ENCODE assay signal across 12 cellular contexts in genomic region chr5:68246802-68247201, GRCh38. TPM values are rescaled to one million over a fixed set of nuclear protein-coding genes. Genes with fewer than 3 reads are reported as not detected.
DNase-seq lines count a peak whose midpoint lies in the region; ATAC-seq and TF ChIP-seq lines count a peak whose summit lies in the region.
"Had no signal": no experiment of that assay in that cellular context is flagged by ENCODE, and none has a peak within 500 bp of the region (broad histone marks: within the 10 kb centered on the region; RNA-seq: fewer than 3 reads in every experiment).

No MANE protein-coding gene starts in this region.

- peak; percentile 42 for ATAC-seq in CD8-positive, alpha-beta T cell
- ATAC-seq in GM23338 (peak; percentile 54), T-helper 17 cell (peak; percentile 35), GM18907 (IDR thresholded peaks at IDR 0.05; ENCODE audit: unreplicated experiment) (no peak), GM18502 (IDR thresholded peaks at IDR 0.05; ENCODE audit: poor library complexity, unreplicated experiment) (no peak)
- ATAC-seq in naive thymus-derived CD4-positive, alpha-beta T cell: no peak
- ATAC-seq in activated CD8-positive, alpha-beta memory T cell treated with anti-CD3 and anti-CD28 coated beads, Interleukin-2, amount 10 ng/mL, durations not matched to agents 7 days and 5 days: no peak

- intact Hi-C loops in CD8-positive, alpha-beta T cell (cut with DNase I, micrococcal nuclease): no loop called here
- intact Hi-C loops in naive thymus-derived CD4-positive, alpha-beta T cell (cut with micrococcal nuclease): loop anchor here in 1 of 2 donors (1.0 kb wide), 3 partner anchors 8 to 1001 kb away; no protein-coding TSS in a partner anchor

- no peaks in the 10 kb centered on the region for H3K9me2 ChIP-seq in GM23338 (ENCODE audit: insufficient read depth)

- peak overlapping the region; percentile 7 for H3K27ac Mint-ChIP-seq in CD8-positive, alpha-beta T cell
- H3K27ac Mint-ChIP-seq in GM23338 (no peak overlapping the region), T-helper 17 cell (peak overlapping the region; percentile 94)
- peak overlapping the region in 7 of 9 donors; percentile 18 to 67 (median 65) for H3K27ac Mint-ChIP-seq in naive thymus-derived CD4-positive, alpha-beta T cell
- no peak overlapping the region for H3K27ac Mint-ChIP-seq in activated CD8-positive, alpha-beta memory T cell treated with anti-CD3 and anti-CD28 coated beads, Interleukin-2, amount 10 ng/mL, durations not matched to agents 7 days and 5 days
- H3K27ac Mint-ChIP-seq: activated naive CD4-positive, alpha-beta T cell treated with anti-CD3 and anti-CD28 coated beads for 36 hours had no signal

- H3K4me1 ChIP-seq in CD8-positive, alpha-beta T cell (ENCODE audit: insufficient read depth, low read length): peaks cover 65% of the 10 kb centered on the region
- H3K4me1 ChIP-seq in GM23338 (ENCODE audit: insufficient read depth) (peaks cover 30% of the 10 kb centered on the region), right atrium auricular region (peaks cover 0 to 76% of the 10 kb centered on the region in 2 donors)
- peaks cover 36 to 59% of the 10 kb centered on the region in 2 donors for H3K4me1 ChIP-seq in naive thymus-derived CD4-positive, alpha-beta T cell (ENCODE audit: control insufficient read depth in 2 of 2, insufficient read depth in 2 of 2, low read length in 2 of 2)

- H3K36me3 Mint-ChIP-seq in CD8-positive, alpha-beta T cell: peaks cover 7% of the 10 kb centered on the region
- no peaks in the 10 kb centered on the region for H3K36me3 Mint-ChIP-seq in GM23338 (ENCODE audit: low read depth)
- H3K36me3 Mint-ChIP-seq in T-helper 17 cell (ENCODE audit: low read depth): no peaks in the 10 kb centered on the region
- peaks cover 0 to 26% (median 0%) of the 10 kb centered on the region in 5 donors for H3K36me3 Mint-ChIP-seq in naive thymus-derived CD4-positive, alpha-beta T cell
- H3K36me3 Mint-ChIP-seq in activated CD8-positive, alpha-beta memory T cell treated with anti-CD3 and anti-CD28 coated beads, Interleukin-2, amount 10 ng/mL, durations not matched to agents 7 days and 5 days: peaks cover 27% of the 10 kb centered on the region

- H4K20me1 ChIP-seq in GM23338 (replicated peaks; ENCODE audit: insufficient read depth): no peaks in the 10 kb centered on the region

- H2AFZ ChIP-seq in GM23338: no peak overlapping the region

- no peaks in the 10 kb centered on the region for H3K9me3 ChIP-seq in CD8-positive, alpha-beta T cell (ENCODE audit: low read length)
- H3K9me3 ChIP-seq in T-helper 17 cell (ENCODE audit: control insufficient read depth, low read length, poor library complexity, severe bottlenecking) (no peaks in the 10 kb centered on the region), right atrium auricular region (no peaks in the 10 kb centered on the region)
- H3K9me3 ChIP-seq in naive thymus-derived CD4-positive, alpha-beta T cell (ENCODE audit: control insufficient read depth in 2 of 3, low read length in 3 of 3): no peaks in the 10 kb centered on the region
- H3K9me3 ChIP-seq: esophagus squamous epithelium had no signal

- no peak overlapping the region for H3K4me3 ChIP-seq in CD8-positive, alpha-beta T cell (ENCODE audit: low read depth, low read length)
- H3K4me3 ChIP-seq in GM23338 (no peak overlapping the region), right atrium auricular region (no peak overlapping the region)
- no peak overlapping the region for H3K4me3 ChIP-seq in naive thymus-derived CD4-positive, alpha-beta T cell (ENCODE audit: low read length)
- H3K4me3 ChIP-seq: esophagus squamous epithelium had no signal

- H3K4me2 ChIP-seq in GM23338: no peak overlapping the region

- H3K27me3 ChIP-seq in CD8-positive, alpha-beta T cell (ENCODE audit: insufficient read depth, low read length): no peaks in the 10 kb centered on the region
- H3K27me3 ChIP-seq in GM23338 (ENCODE audit: insufficient read depth) (no peaks in the 10 kb centered on the region), right atrium auricular region (no peaks in the 10 kb centered on the region)
- H3K27me3 ChIP-seq in naive thymus-derived CD4-positive, alpha-beta T cell (ENCODE audit: control insufficient read depth in 2 of 2, insufficient read depth in 2 of 2, low read length in 2 of 2): no peaks in the 10 kb centered on the region
- H3K27me3 ChIP-seq: esophagus squamous epithelium had no signal

- no peaks in the 10 kb centered on the region for H3K9me3 Mint-ChIP-seq in CD8-positive, alpha-beta T cell
- no peaks in the 10 kb centered on the region for H3K9me3 Mint-ChIP-seq in GM23338
- no peaks in the 10 kb centered on the region for H3K9me3 Mint-ChIP-seq in naive thymus-derived CD4-positive, alpha-beta T cell
- H3K9me3 Mint-ChIP-seq in activated CD8-positive, alpha-beta memory T cell treated with anti-CD3 and anti-CD28 coated beads, Interleukin-2, amount 10 ng/mL, durations not matched to agents 7 days and 5 days (ENCODE audit: low read depth): no peaks in the 10 kb centered on the region
- H3K9me3 Mint-ChIP-seq: activated naive CD4-positive, alpha-beta T cell treated with anti-CD3 and anti-CD28 coated beads for 36 hours; immature natural killer cell had no signal

- no peaks in the 10 kb centered on the region for H3K27me3 Mint-ChIP-seq in CD8-positive, alpha-beta T cell (ENCODE audit: low read depth)
- H3K27me3 Mint-ChIP-seq in GM23338 (ENCODE audit: insufficient read depth, low read depth, poor library complexity): peaks cover 5% of the 10 kb centered on the region
- no peaks in the 10 kb centered on the region for H3K27me3 Mint-ChIP-seq in T-helper 17 cell
- no peaks in the 10 kb centered on the region for H3K27me3 Mint-ChIP-seq in naive thymus-derived CD4-positive, alpha-beta T cell
- no peaks in the 10 kb centered on the region for H3K27me3 Mint-ChIP-seq in activated CD8-positive, alpha-beta memory T cell treated with anti-CD3 and anti-CD28 coated beads, Interleukin-2, amount 10 ng/mL, durations not matched to agents 7 days and 5 days

- no peaks in the 10 kb centered on the region; the same call in 1 of the 2 replicates for H3K79me2 ChIP-seq in GM23338 (replicated peaks; ENCODE audit: insufficient read depth)

- H3F3A ChIP-seq in GM23338 (replicated peaks; ENCODE audit: low read depth): no peaks in the 10 kb centered on the region

- H3K27ac ChIP-seq in CD8-positive, alpha-beta T cell (ENCODE audit: low read depth, low read length): no peak overlapping the region
- H3K27ac ChIP-seq in GM23338 (ENCODE audit: low read depth): no peak overlapping the region
- no peak overlapping the region for H3K27ac ChIP-seq in naive thymus-derived CD4-positive, alpha-beta T cell (ENCODE audit: low read depth, low read length)
- no peak overlapping the region for H3K27ac ChIP-seq in right atrium auricular region
- H3K27ac ChIP-seq: esophagus squamous epithelium had no signal

- POLR2A ChIA-PET in CD8-positive, alpha-beta T cell (lab: Charles Lee): interaction anchor here (1.0 to 2.0 kb wide), 2 partner anchors 11 to 30 kb away, joined by 4 to 5 read pairs; no protein-coding TSS in a partner anchor
- POLR2A ChIA-PET in naive thymus-derived CD4-positive, alpha-beta T cell (lab: Charles Lee): interaction anchor here (0.6 to 0.9 kb wide), 6 partner anchors 9 to 418 kb away, joined by 3 to 9 read pairs (median 3); partner anchors contain the start of gene PIK3R1

- peak; percentile 54 for TF ChIP-seq CTCF in CD8-positive, alpha-beta T cell (IDR thresholded peaks at IDR 0.05)
- peak; percentile 58 to 63 for TF ChIP-seq CTCF in GM23338 (conservative IDR thresholded peaks at IDR 0.05; ENCODE audit: low read depth in 2 of 2)
- TF ChIP-seq CTCF in right atrium auricular region (IDR thresholded peaks at IDR 0.05): peak in 1 of 2 donors; percentile 15

- no peak for DNase-seq in CD8-positive, alpha-beta T cell
- DNase-seq in GM23338 (ENCODE audit: low spot score) (peak; percentile 63), T-helper 17 cell (no peak), right atrium auricular region (ENCODE audit: low spot score) (no peak)
- DNase-seq in naive thymus-derived CD4-positive, alpha-beta T cell: peak in 6 of 9 donors; percentile 29 to 60 (median 46)
- DNase-seq in activated CD8-positive, alpha-beta memory T cell treated with anti-CD3 and anti-CD28 coated beads, Interleukin-2, amount 10 ng/mL, durations not matched to agents 7 days and 5 days: no peak
- DNase-seq: activated naive CD4-positive, alpha-beta T cell treated with anti-CD3 and anti-CD28 coated beads for 36 hours; esophagus squamous epithelium; immature natural killer cell; NCI-H1105 treated with DMSO at 0.1 percent for 48 hours had no signal

- CTCF ChIA-PET in CD8-positive, alpha-beta T cell (lab: Charles Lee): interaction anchor here (0.7 to 1.5 kb wide), 11 partner anchors 8 to 1084 kb away, joined by 3 to 8 read pairs (median 4); partner anchors contain the start of gene PIK3R1
- CTCF ChIA-PET in naive thymus-derived CD4-positive, alpha-beta T cell (lab: Charles Lee): interaction anchor here (0.6 to 2.0 kb wide), 9 partner anchors 20 to 1007 kb away, joined by 3 to 12 read pairs (median 4); partner anchors contain the start of gene PIK3R1
- CTCF ChIA-PET in activated CD8-positive, alpha-beta memory T cell treated with anti-CD3 and anti-CD28 coated beads, Interleukin-2, amount 10 ng/mL, durations not matched to agents 7 days and 5 days (lab: Charles Lee): interaction anchor here (1.4 to 1.5 kb wide), 2 partner anchors 25 to 31 kb away, joined by 3 to 4 read pairs; partner anchors contain the start of gene PIK3R1

- H3K4me1 Mint-ChIP-seq in CD8-positive, alpha-beta T cell (ENCODE audit: low read depth): peaks cover 80% of the 10 kb centered on the region
- H3K4me1 Mint-ChIP-seq in GM23338 (peaks cover 32% of the 10 kb centered on the region), T-helper 17 cell (peaks cover 55% of the 10 kb centered on the region)
- H3K4me1 Mint-ChIP-seq in naive thymus-derived CD4-positive, alpha-beta T cell: peaks cover 58 to 94% (median 88%) of the 10 kb centered on the region in 7 donors
- peaks cover 57% of the 10 kb centered on the region for H3K4me1 Mint-ChIP-seq in activated CD8-positive, alpha-beta memory T cell treated with anti-CD3 and anti-CD28 coated beads, Interleukin-2, amount 10 ng/mL, durations not matched to agents 7 days and 5 days

- no peaks in the 10 kb centered on the region for H3K36me3 ChIP-seq in CD8-positive, alpha-beta T cell (ENCODE audit: insufficient read depth, low read length)
- no peaks in the 10 kb centered on the region for H3K36me3 ChIP-seq in GM23338 (ENCODE audit: insufficient read depth)
- H3K36me3 ChIP-seq in naive thymus-derived CD4-positive, alpha-beta T cell (ENCODE audit: control insufficient read depth in 2 of 3, insufficient read depth in 3 of 3, low read length in 3 of 3): no peaks in the 10 kb centered on the region
- H3K36me3 ChIP-seq in right atrium auricular region: no peaks in the 10 kb centered on the region
- H3K36me3 ChIP-seq: esophagus squamous epithelium had no signal

- H3K4me3 Mint-ChIP-seq in CD8-positive, alpha-beta T cell: no peak overlapping the region
- no peak overlapping the region for H3K4me3 Mint-ChIP-seq in GM23338
- no peak overlapping the region for H3K4me3 Mint-ChIP-seq in T-helper 17 cell
- peak overlapping the region in 3 of 10 donors; percentile 7 to 25 (median 16) for H3K4me3 Mint-ChIP-seq in naive thymus-derived CD4-positive, alpha-beta T cell
- H3K4me3 Mint-ChIP-seq in activated CD8-positive, alpha-beta memory T cell treated with anti-CD3 and anti-CD28 coated beads, Interleukin-2, amount 10 ng/mL, durations not matched to agents 7 days and 5 days: no peak overlapping the region
- H3K4me3 Mint-ChIP-seq: activated naive CD4-positive, alpha-beta T cell treated with anti-CD3 and anti-CD28 coated beads for 36 hours had no signal

RNA-seq across cellular contexts. Expression of gene PIK3R1, which starts 31.2 kb away (rescaled TPM):
- total RNA-seq in CD8-positive, alpha-beta T cell: 100 to 1,000 TPM; 461 to 470 TPM
- total RNA-seq in GM23338 (2014; rRNA removed; shearing (Covaris generic)): 9.8 and 25.4 TPM in 2 replicates
- 3.4 and 5.9 TPM in 2 replicates for polyA plus RNA-seq in GM23338 (2016; fragmentation: Nextera tagmentation; extraction: Ambion mirVana)
- 100 to 1,000 TPM; 212 to 306 TPM for total RNA-seq in T-helper 17 cell
- total RNA-seq in naive thymus-derived CD4-positive, alpha-beta T cell: 100 to 1,000 TPM in 4 of 5 experiments, 10 to 100 TPM in 1; 72.0 to 207 (median 131) TPM
- polyA plus RNA-seq in naive thymus-derived CD4-positive, alpha-beta T cell: 100 to 1,000 TPM in 1 of 2 donors, 10 to 100 TPM in 1; 85.1 to 110 TPM
- 10 to 100 TPM; 87.0 to 91.1 TPM for total RNA-seq in right atrium auricular region
- total RNA-seq in activated CD8-positive, alpha-beta memory T cell treated with anti-CD3 and anti-CD28 coated beads, Interleukin-2, amount 10 ng/mL, durations not matched to agents 7 days and 5 days: 10 to 100 TPM; 78.4 to 84.7 TPM

Comparison
In these comparisons a context has a peak if more than half of its experiments do, and no peak if none do; other contexts are left out.
1. ATAC-seq: peak in CD8-positive, alpha-beta T cell (single experiment), GM23338 (single experiment) and T-helper 17 cell (single experiment); none in naive thymus-derived CD4-positive, alpha-beta T cell (single experiment), GM18907 (single experiment), GM18502 (single experiment) and activated CD8-positive, alpha-beta memory T cell treated with anti-CD3 and anti-CD28 coated beads, Interleukin-2, amount 10 ng/mL, durations not matched to agents 7 days and 5 days (single experiment).
2. DNase-seq: peak in GM23338 (single experiment) and naive thymus-derived CD4-positive, alpha-beta T cell (6 of 9); none in CD8-positive, alpha-beta T cell (0 of 7), T-helper 17 cell (0 of 3), right atrium auricular region (single experiment) and activated CD8-positive, alpha-beta memory T cell treated with anti-CD3 and anti-CD28 coated beads, Interleukin-2, amount 10 ng/mL, durations not matched to agents 7 days and 5 days (single experiment).
3. H3K27ac Mint-ChIP-seq: peak in CD8-positive, alpha-beta T cell (single experiment), T-helper 17 cell (single experiment) and naive thymus-derived CD4-positive, alpha-beta T cell (7 of 9); none in GM23338 (single experiment) and activated CD8-positive, alpha-beta memory T cell treated with anti-CD3 and anti-CD28 coated beads, Interleukin-2, amount 10 ng/mL, durations not matched to agents 7 days and 5 days (single experiment).